ENCODE assay signal across 1 cellular context in the genomic region with DNA sequence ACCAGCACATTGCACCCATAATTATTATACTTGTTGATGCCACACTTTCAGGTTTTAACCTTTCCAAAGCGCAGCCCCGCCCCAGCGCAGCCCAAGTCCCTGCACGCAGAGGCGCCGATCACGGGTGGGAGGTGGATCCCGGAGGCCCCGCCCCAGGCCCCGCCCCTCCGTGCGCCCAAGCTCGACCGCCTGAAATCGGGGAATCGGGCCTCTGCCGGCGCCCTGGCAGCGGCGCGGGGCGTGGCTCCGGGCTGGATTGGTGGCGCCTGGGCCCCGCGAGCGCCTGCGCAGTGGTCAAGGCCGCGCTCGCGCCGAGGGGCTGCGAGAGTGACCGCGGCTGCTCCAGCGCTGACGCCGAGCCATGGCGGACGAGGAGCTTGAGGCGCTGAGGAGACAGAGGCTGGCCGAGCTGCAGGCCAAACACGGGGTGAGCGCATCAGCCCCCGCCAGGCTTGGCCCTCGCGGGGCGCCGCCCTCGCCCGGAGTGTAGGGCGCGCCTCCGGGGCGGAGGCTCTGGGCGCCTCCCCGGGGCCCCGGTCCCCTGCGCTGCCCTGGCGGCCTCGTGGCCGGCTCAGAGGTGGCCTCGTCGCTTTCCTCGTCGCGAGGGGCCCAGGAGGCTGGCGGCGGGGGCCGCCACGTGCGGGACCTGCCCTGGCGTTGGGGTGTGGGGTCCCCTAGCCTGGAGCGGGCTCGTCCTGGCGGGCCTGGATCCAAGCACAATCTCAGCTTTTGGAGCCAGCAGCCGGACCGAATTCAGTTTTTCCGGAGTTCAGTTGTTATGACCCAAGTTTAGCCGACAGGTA.
TF ChIP-seq lines count a peak whose summit lies in the region.

A gene with protein sequence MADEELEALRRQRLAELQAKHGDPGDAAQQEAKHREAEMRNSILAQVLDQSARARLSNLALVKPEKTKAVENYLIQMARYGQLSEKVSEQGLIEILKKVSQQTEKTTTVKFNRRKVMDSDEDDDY (plus strand): TSS at position 290 of the 803 bp plus-strand sequence. CDS start 72 bp downstream, at position 362.

TF ChIP-seq in HepG2, 621 proteins besides CTCF, POLR2A, EP300 and RAD21 (continued from another document and continues in another):
- TF ChIP-seq, protein P1, sequence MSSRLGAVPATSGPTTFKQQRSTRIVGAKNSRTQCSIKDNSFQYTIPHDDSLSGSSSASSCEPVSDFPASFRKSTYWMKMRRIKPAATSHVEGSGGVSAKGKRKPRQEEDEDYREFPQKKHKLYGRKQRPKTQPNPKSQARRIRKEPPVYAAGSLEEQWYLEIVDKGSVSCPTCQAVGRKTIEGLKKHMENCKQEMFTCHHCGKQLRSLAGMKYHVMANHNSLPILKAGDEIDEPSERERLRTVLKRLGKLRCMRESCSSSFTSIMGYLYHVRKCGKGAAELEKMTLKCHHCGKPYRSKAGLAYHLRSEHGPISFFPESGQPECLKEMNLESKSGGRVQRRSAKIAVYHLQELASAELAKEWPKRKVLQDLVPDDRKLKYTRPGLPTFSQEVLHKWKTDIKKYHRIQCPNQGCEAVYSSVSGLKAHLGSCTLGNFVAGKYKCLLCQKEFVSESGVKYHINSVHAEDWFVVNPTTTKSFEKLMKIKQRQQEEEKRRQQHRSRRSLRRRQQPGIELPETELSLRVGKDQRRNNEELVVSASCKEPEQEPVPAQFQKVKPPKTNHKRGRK (CRISPR knock-in tag; IDR thresholded peaks at IDR 0.05) = no peak
- TF ChIP-seq CHD2 (IDR thresholded peaks at IDR 0.05; ENCODE audit: low read depth, low read length) (0 out of 2 replicates have a peak, but pooled peaks have one; percentile 24), PHB2 (IDR thresholded peaks at IDR 0.05; ENCODE audit: partially characterized antibody) (no peak), SIX1 (CRISPR knock-in tag; IDR thresholded peaks at IDR 0.05; ENCODE audit: borderline replicate concordance) (peak; percentile 29; the same call in 1 of the 2 replicates), SP1 (IDR thresholded peaks at IDR 0.05) (no peak), SP1 (CRISPR knock-in tag; IDR thresholded peaks at IDR 0.05) (peak; percentile 85), EEA1 (CRISPR knock-in tag; IDR thresholded peaks at IDR 0.05; ENCODE audit: borderline replicate concordance) (peak; percentile 68; the same call in 1 of the 2 replicates), ZNF296 (CRISPR knock-in tag; conservative IDR thresholded peaks at IDR 0.05) (no peak), NCOA5 (CRISPR knock-in tag; IDR thresholded peaks at IDR 0.05) (no peak), KDM3A (CRISPR knock-in tag; IDR thresholded peaks at IDR 0.05; ENCODE audit: low read depth) (no peak), HNRNPLL (IDR thresholded peaks at IDR 0.05; ENCODE audit: low read depth, low read length, poor library complexity, severe bottlenecking) (peak; percentile 49), ZNF644 (CRISPR knock-in tag; IDR thresholded peaks at IDR 0.05; ENCODE audit: low read depth) (no peak), JDP2 (CRISPR knock-in tag; IDR thresholded peaks at IDR 0.05; ENCODE audit: borderline replicate concordance) (no peak), ELF1 (CRISPR knock-in tag; IDR thresholded peaks at IDR 0.05) (no peak), ERF (CRISPR knock-in tag; IDR thresholded peaks at IDR 0.05) (0 out of 2 replicates have a peak, but pooled peaks have one; percentile 52), NFE2L2 (IDR thresholded peaks at IDR 0.05; ENCODE audit: low read length) (no peak), KAT2B (IDR thresholded peaks at IDR 0.05; ENCODE audit: borderline replicate concordance, low read depth, low read length) (no peak), HCFC1 (IDR thresholded peaks at IDR 0.05; ENCODE audit: low read depth, low read length) (peak; percentile 37; the same call in 1 of the 2 replicates), MZF1 (CRISPR knock-in tag; IDR thresholded peaks at IDR 0.05; ENCODE audit: borderline replicate concordance) (no peak), U2AF1 (optimal IDR thresholded peaks at IDR 0.05; ENCODE audit: low read depth, low read length) (no peak), ZNF672 (CRISPR knock-in tag; IDR thresholded peaks at IDR 0.05) (no peak), ZNF547 (CRISPR knock-in tag; IDR thresholded peaks at IDR 0.05) (peak; percentile 82), ASH2L (IDR thresholded peaks at IDR 0.05; ENCODE audit: insufficient read length, low read depth, low read length) (peak; percentile 31), CENPX (CRISPR knock-in tag; IDR thresholded peaks at IDR 0.05) (no peak), ELF3 (CRISPR knock-in tag; IDR thresholded peaks at IDR 0.05) (peak; percentile 38; the same call in 1 of the 2 replicates), ZFP41 (CRISPR knock-in tag; IDR thresholded peaks at IDR 0.05; ENCODE audit: borderline replicate concordance) (no peak), ZNF274 (CRISPR knock-in tag; IDR thresholded peaks at IDR 0.05) (no peak; the same call in 1 of the 2 replicates), ZNF12 (CRISPR knock-in tag; IDR thresholded peaks at IDR 0.05) (peak; percentile 19; the same call in 1 of the 2 replicates)
- TF ChIP-seq, protein P2, sequence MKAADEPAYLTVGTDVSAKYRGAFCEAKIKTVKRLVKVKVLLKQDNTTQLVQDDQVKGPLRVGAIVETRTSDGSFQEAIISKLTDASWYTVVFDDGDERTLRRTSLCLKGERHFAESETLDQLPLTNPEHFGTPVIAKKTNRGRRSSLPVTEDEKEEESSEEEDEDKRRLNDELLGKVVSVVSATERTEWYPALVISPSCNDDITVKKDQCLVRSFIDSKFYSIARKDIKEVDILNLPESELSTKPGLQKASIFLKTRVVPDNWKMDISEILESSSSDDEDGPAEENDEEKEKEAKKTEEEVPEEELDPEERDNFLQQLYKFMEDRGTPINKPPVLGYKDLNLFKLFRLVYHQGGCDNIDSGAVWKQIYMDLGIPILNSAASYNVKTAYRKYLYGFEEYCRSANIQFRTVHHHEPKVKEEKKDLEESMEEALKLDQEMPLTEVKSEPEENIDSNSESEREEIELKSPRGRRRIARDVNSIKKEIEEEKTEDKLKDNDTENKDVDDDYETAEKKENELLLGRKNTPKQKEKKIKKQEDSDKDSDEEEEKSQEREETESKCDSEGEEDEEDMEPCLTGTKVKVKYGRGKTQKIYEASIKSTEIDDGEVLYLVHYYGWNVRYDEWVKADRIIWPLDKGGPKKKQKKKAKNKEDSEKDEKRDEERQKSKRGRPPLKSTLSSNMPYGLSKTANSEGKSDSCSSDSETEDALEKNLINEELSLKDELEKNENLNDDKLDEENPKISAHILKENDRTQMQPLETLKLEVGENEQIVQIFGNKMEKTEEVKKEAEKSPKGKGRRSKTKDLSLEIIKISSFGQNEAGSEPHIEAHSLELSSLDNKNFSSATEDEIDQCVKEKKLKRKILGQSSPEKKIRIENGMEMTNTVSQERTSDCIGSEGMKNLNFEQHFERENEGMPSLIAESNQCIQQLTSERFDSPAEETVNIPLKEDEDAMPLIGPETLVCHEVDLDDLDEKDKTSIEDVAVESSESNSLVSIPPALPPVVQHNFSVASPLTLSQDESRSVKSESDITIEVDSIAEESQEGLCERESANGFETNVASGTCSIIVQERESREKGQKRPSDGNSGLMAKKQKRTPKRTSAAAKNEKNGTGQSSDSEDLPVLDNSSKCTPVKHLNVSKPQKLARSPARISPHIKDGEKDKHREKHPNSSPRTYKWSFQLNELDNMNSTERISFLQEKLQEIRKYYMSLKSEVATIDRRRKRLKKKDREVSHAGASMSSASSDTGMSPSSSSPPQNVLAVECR (CRISPR knock-in tag; IDR thresholded peaks at IDR 0.05; ENCODE audit: borderline replicate concordance) = peak; percentile 80
- TF ChIP-seq, protein P3, sequence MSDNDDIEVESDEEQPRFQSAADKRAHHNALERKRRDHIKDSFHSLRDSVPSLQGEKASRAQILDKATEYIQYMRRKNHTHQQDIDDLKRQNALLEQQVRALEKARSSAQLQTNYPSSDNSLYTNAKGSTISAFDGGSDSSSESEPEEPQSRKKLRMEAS (IDR thresholded peaks at IDR 0.05) = peak; percentile 79
- TF ChIP-seq, protein P4, sequence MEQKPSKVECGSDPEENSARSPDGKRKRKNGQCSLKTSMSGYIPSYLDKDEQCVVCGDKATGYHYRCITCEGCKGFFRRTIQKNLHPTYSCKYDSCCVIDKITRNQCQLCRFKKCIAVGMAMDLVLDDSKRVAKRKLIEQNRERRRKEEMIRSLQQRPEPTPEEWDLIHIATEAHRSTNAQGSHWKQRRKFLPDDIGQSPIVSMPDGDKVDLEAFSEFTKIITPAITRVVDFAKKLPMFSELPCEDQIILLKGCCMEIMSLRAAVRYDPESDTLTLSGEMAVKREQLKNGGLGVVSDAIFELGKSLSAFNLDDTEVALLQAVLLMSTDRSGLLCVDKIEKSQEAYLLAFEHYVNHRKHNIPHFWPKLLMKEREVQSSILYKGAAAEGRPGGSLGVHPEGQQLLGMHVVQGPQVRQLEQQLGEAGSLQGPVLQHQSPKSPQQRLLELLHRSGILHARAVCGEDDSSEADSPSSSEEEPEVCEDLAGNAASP (CRISPR knock-in tag; IDR thresholded peaks at IDR 0.05; ENCODE audit: borderline replicate concordance) = no peak
- TF ChIP-seq, protein P5, sequence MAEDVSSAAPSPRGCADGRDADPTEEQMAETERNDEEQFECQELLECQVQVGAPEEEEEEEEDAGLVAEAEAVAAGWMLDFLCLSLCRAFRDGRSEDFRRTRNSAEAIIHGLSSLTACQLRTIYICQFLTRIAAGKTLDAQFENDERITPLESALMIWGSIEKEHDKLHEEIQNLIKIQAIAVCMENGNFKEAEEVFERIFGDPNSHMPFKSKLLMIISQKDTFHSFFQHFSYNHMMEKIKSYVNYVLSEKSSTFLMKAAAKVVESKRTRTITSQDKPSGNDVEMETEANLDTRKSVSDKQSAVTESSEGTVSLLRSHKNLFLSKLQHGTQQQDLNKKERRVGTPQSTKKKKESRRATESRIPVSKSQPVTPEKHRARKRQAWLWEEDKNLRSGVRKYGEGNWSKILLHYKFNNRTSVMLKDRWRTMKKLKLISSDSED (CRISPR knock-in tag; IDR thresholded peaks at IDR 0.05) = no peak
- TF ChIP-seq, protein P6, sequence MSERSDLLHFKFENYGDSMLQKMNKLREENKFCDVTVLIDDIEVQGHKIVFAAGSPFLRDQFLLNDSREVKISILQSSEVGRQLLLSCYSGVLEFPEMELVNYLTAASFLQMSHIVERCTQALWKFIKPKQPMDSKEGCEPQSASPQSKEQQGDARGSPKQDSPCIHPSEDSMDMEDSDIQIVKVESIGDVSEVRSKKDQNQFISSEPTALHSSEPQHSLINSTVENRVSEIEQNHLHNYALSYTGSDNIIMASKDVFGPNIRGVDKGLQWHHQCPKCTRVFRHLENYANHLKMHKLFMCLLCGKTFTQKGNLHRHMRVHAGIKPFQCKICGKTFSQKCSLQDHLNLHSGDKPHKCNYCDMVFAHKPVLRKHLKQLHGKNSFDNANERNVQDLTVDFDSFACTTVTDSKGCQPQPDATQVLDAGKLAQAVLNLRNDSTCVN (CRISPR knock-in tag; IDR thresholded peaks at IDR 0.05; ENCODE audit: borderline replicate concordance) = no peak
- TF ChIP-seq, protein P7, sequence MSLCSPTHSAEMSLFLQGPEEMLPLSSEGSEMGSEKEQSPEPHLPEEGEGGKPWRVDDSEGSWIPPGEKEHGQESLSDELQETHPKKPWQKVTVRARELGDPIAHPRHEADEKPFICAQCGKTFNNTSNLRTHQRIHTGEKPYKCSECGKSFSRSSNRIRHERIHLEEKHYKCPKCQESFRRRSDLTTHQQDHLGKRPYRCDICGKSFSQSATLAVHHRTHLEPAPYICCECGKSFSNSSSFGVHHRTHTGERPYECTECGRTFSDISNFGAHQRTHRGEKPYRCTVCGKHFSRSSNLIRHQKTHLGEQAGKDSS (CRISPR knock-in tag; IDR thresholded peaks at IDR 0.05; ENCODE audit: borderline replicate concordance, low read depth) = 0 out of 2 replicates have a peak, but pooled peaks have one; percentile 43
- TF ChIP-seq, protein P8, sequence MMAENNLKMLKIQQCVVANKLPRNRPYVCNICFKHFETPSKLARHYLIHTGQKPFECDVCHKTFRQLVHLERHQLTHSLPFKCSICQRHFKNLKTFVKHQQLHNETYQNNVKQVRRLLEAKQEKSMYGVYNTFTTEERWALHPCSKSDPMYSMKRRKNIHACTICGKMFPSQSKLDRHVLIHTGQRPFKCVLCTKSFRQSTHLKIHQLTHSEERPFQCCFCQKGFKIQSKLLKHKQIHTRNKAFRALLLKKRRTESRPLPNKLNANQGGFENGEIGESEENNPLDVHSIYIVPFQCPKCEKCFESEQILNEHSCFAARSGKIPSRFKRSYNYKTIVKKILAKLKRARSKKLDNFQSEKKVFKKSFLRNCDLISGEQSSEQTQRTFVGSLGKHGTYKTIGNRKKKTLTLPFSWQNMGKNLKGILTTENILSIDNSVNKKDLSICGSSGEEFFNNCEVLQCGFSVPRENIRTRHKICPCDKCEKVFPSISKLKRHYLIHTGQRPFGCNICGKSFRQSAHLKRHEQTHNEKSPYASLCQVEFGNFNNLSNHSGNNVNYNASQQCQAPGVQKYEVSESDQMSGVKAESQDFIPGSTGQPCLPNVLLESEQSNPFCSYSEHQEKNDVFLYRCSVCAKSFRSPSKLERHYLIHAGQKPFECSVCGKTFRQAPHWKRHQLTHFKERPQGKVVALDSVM (CRISPR knock-in tag; IDR thresholded peaks at IDR 0.05) = no peak
- TF ChIP-seq, protein P9, sequence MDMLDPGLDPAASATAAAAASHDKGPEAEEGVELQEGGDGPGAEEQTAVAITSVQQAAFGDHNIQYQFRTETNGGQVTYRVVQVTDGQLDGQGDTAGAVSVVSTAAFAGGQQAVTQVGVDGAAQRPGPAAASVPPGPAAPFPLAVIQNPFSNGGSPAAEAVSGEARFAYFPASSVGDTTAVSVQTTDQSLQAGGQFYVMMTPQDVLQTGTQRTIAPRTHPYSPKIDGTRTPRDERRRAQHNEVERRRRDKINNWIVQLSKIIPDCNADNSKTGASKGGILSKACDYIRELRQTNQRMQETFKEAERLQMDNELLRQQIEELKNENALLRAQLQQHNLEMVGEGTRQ (IDR thresholded peaks at IDR 0.05; ENCODE audit: low read depth, low read length) = no peak
- TF ChIP-seq, protein P9 (CRISPR knock-in tag; IDR thresholded peaks at IDR 0.05; ENCODE audit: borderline replicate concordance) = no peak
- TF ChIP-seq, protein P10, sequence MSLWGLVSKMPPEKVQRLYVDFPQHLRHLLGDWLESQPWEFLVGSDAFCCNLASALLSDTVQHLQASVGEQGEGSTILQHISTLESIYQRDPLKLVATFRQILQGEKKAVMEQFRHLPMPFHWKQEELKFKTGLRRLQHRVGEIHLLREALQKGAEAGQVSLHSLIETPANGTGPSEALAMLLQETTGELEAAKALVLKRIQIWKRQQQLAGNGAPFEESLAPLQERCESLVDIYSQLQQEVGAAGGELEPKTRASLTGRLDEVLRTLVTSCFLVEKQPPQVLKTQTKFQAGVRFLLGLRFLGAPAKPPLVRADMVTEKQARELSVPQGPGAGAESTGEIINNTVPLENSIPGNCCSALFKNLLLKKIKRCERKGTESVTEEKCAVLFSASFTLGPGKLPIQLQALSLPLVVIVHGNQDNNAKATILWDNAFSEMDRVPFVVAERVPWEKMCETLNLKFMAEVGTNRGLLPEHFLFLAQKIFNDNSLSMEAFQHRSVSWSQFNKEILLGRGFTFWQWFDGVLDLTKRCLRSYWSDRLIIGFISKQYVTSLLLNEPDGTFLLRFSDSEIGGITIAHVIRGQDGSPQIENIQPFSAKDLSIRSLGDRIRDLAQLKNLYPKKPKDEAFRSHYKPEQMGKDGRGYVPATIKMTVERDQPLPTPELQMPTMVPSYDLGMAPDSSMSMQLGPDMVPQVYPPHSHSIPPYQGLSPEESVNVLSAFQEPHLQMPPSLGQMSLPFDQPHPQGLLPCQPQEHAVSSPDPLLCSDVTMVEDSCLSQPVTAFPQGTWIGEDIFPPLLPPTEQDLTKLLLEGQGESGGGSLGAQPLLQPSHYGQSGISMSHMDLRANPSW (CRISPR knock-in tag; IDR thresholded peaks at IDR 0.05; ENCODE audit: borderline replicate concordance) = no peak
